ENCODE assay signal across 8 cellular contexts in the genomic region with DNA sequence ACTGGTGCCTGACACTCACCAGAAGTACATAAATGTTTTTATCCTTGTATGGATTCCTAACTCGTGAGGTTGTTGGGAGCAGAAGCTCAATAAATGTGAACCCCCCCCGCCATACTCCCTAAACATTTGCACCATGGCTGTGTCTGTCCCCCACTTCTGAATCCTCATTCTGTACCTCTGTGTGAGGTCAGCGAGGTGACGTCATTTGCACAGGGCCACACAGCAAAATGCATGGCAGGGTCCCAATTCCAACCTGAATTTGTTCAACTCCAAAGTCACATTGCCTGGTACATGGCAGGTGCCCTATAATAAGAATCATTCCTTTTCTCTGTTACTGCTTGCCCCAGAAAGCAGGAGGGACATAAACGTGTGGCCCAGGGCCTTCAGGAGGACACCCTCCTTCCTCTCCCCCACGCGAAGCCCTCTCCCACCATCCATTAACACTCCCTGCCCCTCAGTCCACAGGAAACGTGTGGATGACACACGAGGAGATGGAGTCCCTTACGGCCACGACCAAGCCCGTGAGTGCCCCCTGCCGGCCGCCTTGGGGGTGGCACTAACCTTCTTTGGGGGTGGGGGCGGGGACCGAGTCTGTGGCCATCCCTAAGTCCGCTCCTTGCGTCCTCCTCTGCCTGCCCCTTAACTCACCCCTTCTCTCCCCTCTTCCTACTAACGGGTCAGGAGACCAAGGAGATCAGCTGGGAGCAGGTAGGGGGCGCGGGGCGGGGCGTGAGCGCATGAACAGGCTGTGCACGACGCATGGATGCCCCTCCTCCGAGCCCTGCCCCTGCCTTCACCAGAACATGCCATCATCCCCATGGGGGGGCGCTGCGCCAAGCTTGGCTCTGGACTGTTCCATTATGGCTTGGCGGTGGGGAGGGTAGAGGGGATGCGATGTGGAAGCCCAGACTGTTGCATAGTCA. TPM values are rescaled to one million over a fixed set of nuclear protein-coding genes. Genes with fewer than 3 reads are reported as not detected.
DNase-seq lines count a peak whose midpoint lies in the region; ATAC-seq and TF ChIP-seq lines count a peak whose summit lies in the region.

No MANE protein-coding gene starts in this region.

- peaks cover 29% of the 10 kb centered on the region for H3K4me1 Mint-ChIP-seq in activated naive CD4-positive, alpha-beta T cell treated with anti-CD3 and anti-CD28 coated beads for 36 hours (ENCODE audit: low read depth)
- peaks cover 25% of the 10 kb centered on the region for H3K4me1 Mint-ChIP-seq in osteocyte (ENCODE audit: unreplicated experiment)

- no peaks in the 10 kb centered on the region for H3K36me3 Mint-ChIP-seq in activated naive CD4-positive, alpha-beta T cell treated with anti-CD3 and anti-CD28 coated beads for 36 hours (ENCODE audit: low read depth)
- no peaks in the 10 kb centered on the region for H3K36me3 Mint-ChIP-seq in osteocyte (ENCODE audit: unreplicated experiment)

- CTCF ChIA-PET in activated naive CD4-positive, alpha-beta T cell treated with anti-CD3 and anti-CD28 coated beads for 36 hours (lab: Charles Lee) = interaction anchor here (0.5 to 3.2 kb wide), 17 partner anchors 12 to 189 kb away, joined by 3 to 11 read pairs (median 3); a partner anchor contains a TSS

- H4K20me1 ChIP-seq in BLaER1 = 0 out of 2 replicates have a peak, but pooled peaks cover 4% of the 10 kb centered on the region

- intact Hi-C loops in activated naive CD4-positive, alpha-beta T cell treated with anti-CD3 and anti-CD28 coated beads for 36 hours (cut with micrococcal nuclease) = loop anchor here (1.0 to 5.0 kb wide), 3 partner anchors 48 to 88 kb away; a partner anchor contains a TSS

- H3K4me3 Mint-ChIP-seq in activated naive CD4-positive, alpha-beta T cell treated with anti-CD3 and anti-CD28 coated beads for 36 hours = peak overlapping the region; percentile 19
- peak overlapping the region; percentile 63 for H3K4me3 Mint-ChIP-seq in osteocyte (ENCODE audit: unreplicated experiment)

- H3K4me3 ChIP-seq in BLaER1 (peak overlapping the region; percentile 51), RWPE2 (ENCODE audit: severe bottlenecking) (no peak overlapping the region)

- H3K36me3 ChIP-seq in BLaER1 = no peaks in the 10 kb centered on the region
- H3K36me3 ChIP-seq in RWPE2 (ENCODE audit: low read depth) = no peaks in the 10 kb centered on the region

- H3K27ac ChIP-seq in BLaER1 (no peak overlapping the region), RWPE2 (ENCODE audit: poor library complexity, severe bottlenecking) (no peak overlapping the region), temporal lobe (ENCODE audit: low read depth, low read length) (peak overlapping the region; percentile 17)

- H3K27ac Mint-ChIP-seq in activated naive CD4-positive, alpha-beta T cell treated with anti-CD3 and anti-CD28 coated beads for 36 hours = no peak overlapping the region
- no peak overlapping the region for H3K27ac Mint-ChIP-seq in osteocyte (ENCODE audit: unreplicated experiment)

- no peak for ATAC-seq in RWPE2 (ENCODE audit: low read depth)

- H3K9me3 Mint-ChIP-seq in activated naive CD4-positive, alpha-beta T cell treated with anti-CD3 and anti-CD28 coated beads for 36 hours = no peaks in the 10 kb centered on the region
- no peaks in the 10 kb centered on the region for H3K9me3 Mint-ChIP-seq in osteocyte (ENCODE audit: unreplicated experiment)

- peak; percentile 85 for TF ChIP-seq CTCF in RWPE2 (IDR thresholded peaks at IDR 0.05; ENCODE audit: poor library complexity, severe bottlenecking)
- TF ChIP-seq CTCF in osteocyte (IDR thresholded peaks at IDR 0.05) = peak; percentile 93

- H3K9me3 ChIP-seq in BLaER1 = no peaks in the 10 kb centered on the region
- H3K9me3 ChIP-seq in RWPE2 (ENCODE audit: severe bottlenecking) = no peaks in the 10 kb centered on the region

- peaks cover 49% of the 10 kb centered on the region for H3K27me3 Mint-ChIP-seq in activated naive CD4-positive, alpha-beta T cell treated with anti-CD3 and anti-CD28 coated beads for 36 hours (ENCODE audit: low read depth)
- H3K27me3 Mint-ChIP-seq in osteocyte (ENCODE audit: unreplicated experiment) = no peaks in the 10 kb centered on the region

- H3K27me3 ChIP-seq in BLaER1 (no peaks in the 10 kb centered on the region), RWPE2 (ENCODE audit: insufficient read depth, poor library complexity, severe bottlenecking) (no peaks in the 10 kb centered on the region)

- H3K4me2 ChIP-seq in BLaER1 = peak overlapping the region; percentile 71

- DNase-seq in HK-2 (ENCODE audit: unreplicated experiment) (peak; percentile 63), RWPE2 (ENCODE audit: low spot score) (no peak), glomerular visceral epithelial cell (ENCODE audit: extremely low spot score) (peak; percentile 66), osteocyte (ENCODE audit: extremely low spot score, unreplicated experiment) (peak; percentile 92), amniotic stem cell (lab: John Stamatoyannopoulos, UW) (no peak)
- DNase-seq in activated naive CD4-positive, alpha-beta T cell treated with anti-CD3 and anti-CD28 coated beads for 36 hours = peak; percentile 86

- H3K4me1 ChIP-seq in BLaER1 (peaks cover 62% of the 10 kb centered on the region), RWPE2 (ENCODE audit: insufficient read depth, poor library complexity, severe bottlenecking) (no peaks in the 10 kb centered on the region)

- H3K9ac ChIP-seq in BLaER1 = no peak overlapping the region

RNA-seq across cellular contexts. Expression of a gene that starts 9.4 kb away (rescaled TPM):
- not detected for total RNA-seq in activated naive CD4-positive, alpha-beta T cell treated with anti-CD3 and anti-CD28 coated beads for 36 hours
- total RNA-seq in osteocyte = not detected in 2 replicates
- total RNA-seq in temporal lobe = 0.25 TPM

RNA-seq across cellular contexts. Expression of a gene that starts 11.8 kb away (rescaled TPM):
- under 1 TPM; 0.22 to 0.62 TPM for total RNA-seq in activated naive CD4-positive, alpha-beta T cell treated with anti-CD3 and anti-CD28 coated beads for 36 hours
- 28.5 and 28.7 TPM in 2 replicates for total RNA-seq in osteocyte
- total RNA-seq in temporal lobe = 4.2 TPM

RNA-seq across cellular contexts. Expression of a gene that starts 26.4 kb away (rescaled TPM):
- total RNA-seq in activated naive CD4-positive, alpha-beta T cell treated with anti-CD3 and anti-CD28 coated beads for 36 hours = 1 to 10 TPM; 4.6 to 4.9 TPM
- total RNA-seq in osteocyte (6.6 and 9.5 TPM in 2 replicates), temporal lobe (33.9 TPM)

RNA-seq across cellular contexts. Expression of a gene that starts 26.8 kb away (rescaled TPM):
- total RNA-seq in activated naive CD4-positive, alpha-beta T cell treated with anti-CD3 and anti-CD28 coated beads for 36 hours = 1 to 10 TPM; 1.5 to 1.9 TPM
- total RNA-seq in osteocyte (1.8 and 3.4 TPM in 2 replicates), temporal lobe (0.25 TPM)

RNA-seq across cellular contexts. Expression of a gene that starts 31.6 kb away (rescaled TPM):
- total RNA-seq in activated naive CD4-positive, alpha-beta T cell treated with anti-CD3 and anti-CD28 coated beads for 36 hours = 1 to 10 TPM; 3.4 to 3.8 TPM
- total RNA-seq in osteocyte = 7.9 and 9.9 TPM in 2 replicates
- 19.7 TPM for total RNA-seq in temporal lobe

Comparison
In these comparisons a context has a peak if more than half of its experiments do, and no peak if none do; other contexts are left out.
1. DNase-seq: peak in HK-2 (single experiment), activated naive CD4-positive, alpha-beta T cell treated with anti-CD3 and anti-CD28 coated beads for 36 hours (single experiment), glomerular visceral epithelial cell (single experiment) and osteocyte (single experiment); none in RWPE2 (single experiment) and amniotic stem cell (single experiment).